In the genomic region with DNA sequence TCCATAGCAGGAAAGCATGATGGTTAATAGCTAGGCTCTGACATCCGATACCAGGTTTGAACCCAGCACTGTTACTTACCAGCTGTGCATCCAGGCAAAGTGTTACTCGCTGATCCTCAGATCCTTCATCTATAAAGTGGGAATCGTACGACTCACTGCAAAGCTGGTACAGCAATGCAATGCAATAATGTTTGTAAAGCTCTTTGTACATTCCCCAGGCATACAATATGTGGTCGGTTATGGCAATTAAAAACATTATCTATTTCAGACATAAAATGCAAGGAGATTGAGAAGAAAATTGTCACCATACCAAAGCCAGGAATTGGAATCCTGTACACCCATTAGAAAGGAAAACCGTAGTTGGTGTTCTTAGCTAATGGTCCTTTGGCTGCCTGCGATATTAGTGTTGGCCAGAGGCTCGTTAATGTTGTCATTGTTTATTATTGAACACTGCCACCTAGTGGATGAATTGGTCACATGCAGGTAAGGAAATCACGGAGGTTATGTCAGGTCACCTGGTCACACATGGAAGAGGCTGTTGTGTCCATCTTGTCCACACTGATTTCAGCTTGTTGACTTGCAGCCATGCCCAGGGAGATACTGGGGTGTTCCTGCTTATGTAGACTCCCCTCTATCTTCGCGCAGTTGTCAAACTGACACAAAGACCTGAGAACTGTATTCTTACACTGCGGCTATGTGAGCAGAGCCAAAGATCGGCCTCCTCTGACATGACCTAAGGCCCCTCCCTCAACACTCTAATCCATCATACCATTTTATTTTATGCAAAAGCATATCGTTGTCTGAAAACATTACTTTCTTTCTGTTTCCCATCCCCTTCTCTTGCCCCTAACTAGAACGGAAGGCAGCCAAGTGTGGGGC, we compare ENCODE assay signal across 8 cellular contexts.
DNase-seq lines count a peak whose midpoint lies in the region; TF ChIP-seq lines count a peak whose summit lies in the region.

No MANE protein-coding gene starts in this region.

- no peak overlapping the region for H3K9ac ChIP-seq in trophoblast cell (ENCODE audit: low read length)

- no peak overlapping the region for H3K27ac ChIP-seq in trophoblast cell (ENCODE audit: low read depth, low read length)

- H3K79me1 ChIP-seq in trophoblast cell (ENCODE audit: low read length) = no peaks in the 10 kb centered on the region

- H3K27me3 ChIP-seq in trophoblast cell (ENCODE audit: insufficient read depth, low read length) = no peaks in the 10 kb centered on the region

- H3K4me2 ChIP-seq in trophoblast cell (ENCODE audit: low read length) = no peak overlapping the region

- no peak overlapping the region for H2BK120ac ChIP-seq in trophoblast cell (ENCODE audit: insufficient read depth, low read length, poor library complexity)

- no peak overlapping the region for H2BK5ac ChIP-seq in trophoblast cell (ENCODE audit: low read depth, low read length, poor library complexity)

- no peak overlapping the region for H3K4ac ChIP-seq in trophoblast cell (ENCODE audit: low read depth, low read length)

- no peak overlapping the region for H4K91ac ChIP-seq in trophoblast cell (ENCODE audit: low read depth, low read length)

- WGBS in trophoblast cell (ENCODE audit: extremely low coverage, insufficient coverage, insufficient read length) = no CpG with 5 or more reads among the region's 15 CpGs

- TF ChIP-seq CTCF in GM12865 (IDR thresholded peaks at IDR 0.05; ENCODE audit: insufficient read depth, low read depth, low read length, missing control alignments) = peak; percentile 65

- no peak overlapping the region for H2AK5ac ChIP-seq in trophoblast cell (ENCODE audit: low read length)

- no peak overlapping the region for H2AFZ ChIP-seq in trophoblast cell (ENCODE audit: insufficient read depth, low read length, poor library complexity)

- no peak overlapping the region for H3K14ac ChIP-seq in trophoblast cell (ENCODE audit: low read length)

- no peak overlapping the region for H3K18ac ChIP-seq in trophoblast cell (ENCODE audit: low read length)

- H3K4me1 ChIP-seq in trophoblast cell (ENCODE audit: control insufficient read depth in 1 of 2, insufficient read depth in 2 of 2, low read length in 2 of 2) = no peaks in the 10 kb centered on the region

- H4K8ac ChIP-seq in trophoblast cell (ENCODE audit: low read depth, low read length) = no peak overlapping the region

- no peak overlapping the region for H2BK12ac ChIP-seq in trophoblast cell (ENCODE audit: low read length)

- DNase-seq in GM12865 (ENCODE audit: low read depth) (peak; percentile 77), HCEC 1CT (peak; percentile 59), LoVo (ENCODE audit: low spot score) (peak; percentile 78), RPMI7951 (ENCODE audit: low read depth) (peak; percentile 54), globus pallidus (ENCODE audit: low spot score) (peak; percentile 79), trophoblast cell (peak; percentile 68 to 95), mesenteric fat pad (ENCODE audit: low spot score) (no peak)
- peak; percentile 29 for DNase-seq in activated naive CD4-positive, alpha-beta T cell treated with Interleukin-2 at 50 U/mL for 16 hours

- H3K79me2 ChIP-seq in trophoblast cell (ENCODE audit: control insufficient read depth, insufficient read depth, low read length, poor library complexity) = no peaks in the 10 kb centered on the region

- no peak overlapping the region for H3K23ac ChIP-seq in trophoblast cell (ENCODE audit: low read length)

- H3K36me3 ChIP-seq in trophoblast cell (ENCODE audit: control insufficient read depth in 1 of 2, insufficient read depth in 2 of 2, low read length in 2 of 2) = no peaks in the 10 kb centered on the region

- H3K4me3 ChIP-seq in GM12865 (ENCODE audit: low read depth, low read length) = no peak overlapping the region
- no peak overlapping the region for H3K4me3 ChIP-seq in trophoblast cell (ENCODE audit: low read depth, low read length)

- H4K12ac ChIP-seq in trophoblast cell (ENCODE audit: low read depth, low read length) = no peak overlapping the region

- no peaks in the 10 kb centered on the region for H3K9me3 ChIP-seq in trophoblast cell (ENCODE audit: insufficient read depth, low read depth, low read length)
